ENCODE assay signal across 21 cellular contexts in genomic region chr12:57943438-57944080, GRCh38. TPM values are rescaled to one million over a fixed set of nuclear protein-coding genes. Genes with fewer than 3 reads are reported as not detected.
A peak's percentile ranks its signal among the peaks of the same experiment; 100 is the strongest.
DNase-seq lines count a peak whose midpoint lies in the region; ATAC-seq and TF ChIP-seq lines count a peak whose summit lies in the region.
"Had no signal": no experiment of that assay in that cellular context is flagged by ENCODE, and none has a peak within 500 bp of the region (broad histone marks: within the 10 kb centered on the region; RNA-seq: fewer than 3 reads in every experiment).

No MANE protein-coding gene starts in this region.

- H2AFZ ChIP-seq in DND-41 (ENCODE audit: low read depth, low read length) (no peak overlapping the region), OCI-LY7 (ENCODE audit: low read length) (no peak overlapping the region)

- H4K20me1 ChIP-seq in DND-41 (ENCODE audit: insufficient read depth, low read length): no peaks in the 10 kb centered on the region
- H4K20me1 ChIP-seq in OCI-LY7 (ENCODE audit: insufficient read depth, low read length): no peaks in the 10 kb centered on the region

- DNase-seq in T-helper 2 cell treated with Interferon-gamma antibody and Interleukin-4, amounts not matched to agents 5 μg/mL and 100 μg/mL, for 36 hours (ENCODE audit: low spot score): no peak
- DNase-seq in T-helper 2 cell (no peak), DND-41 (no peak), OCI-LY7 (ENCODE audit: low spot score) (peak; percentile 8), iPS-NIHi7 (ENCODE audit: extremely low spot score) (no peak), DMS53 (lab: John Stamatoyannopoulos, UW) (no peak), testis (no peak)
- DNase-seq in naive thymus-derived CD4-positive, alpha-beta T cell: no peak
- DNase-seq: COR-L47, DMS153, H9, KBM-7, NCI-H1092, NCI-H146, NCI-H2081, NCI-H510A, NCI-H774, Peyer's patch had no signal

- H3K9me2 ChIP-seq in OCI-LY7 (ENCODE audit: insufficient read depth, low read length): no peaks in the 10 kb centered on the region

- no peak for TF ChIP-seq POLR2A in testis (IDR thresholded peaks at IDR 0.05)

- H3K36me3 ChIP-seq in DND-41 (ENCODE audit: insufficient read depth, low read length): peaks cover 10% of the 10 kb centered on the region
- H3K36me3 ChIP-seq in OCI-LY7 (ENCODE audit: insufficient read depth, low read length): peaks cover 14% of the 10 kb centered on the region; the same call in 1 of the 2 replicates
- peaks cover 0 to 5% (median 0%) of the 10 kb centered on the region in 3 experiments for H3K36me3 ChIP-seq in naive thymus-derived CD4-positive, alpha-beta T cell (ENCODE audit: control insufficient read depth in 2 of 3, insufficient read depth in 3 of 3, low read length in 3 of 3)
- no peaks in the 10 kb centered on the region for H3K36me3 ChIP-seq in testis (ENCODE audit: low read depth, missing control alignments)

- H3K4me3 ChIP-seq in DND-41 (ENCODE audit: low read depth in 1 of 2, low read length in 2 of 2): peak overlapping the region in 1 of 2 experiments; percentile 22; a peak in 1 of 4 replicates
- peak overlapping the region; percentile 6 for H3K4me3 ChIP-seq in OCI-LY7 (ENCODE audit: low read depth, low read length, poor library complexity, severe bottlenecking)
- no peak overlapping the region for H3K4me3 ChIP-seq in naive thymus-derived CD4-positive, alpha-beta T cell (ENCODE audit: low read length)
- H3K4me3 ChIP-seq in testis: no peak overlapping the region
- H3K4me3 ChIP-seq: Peyer's patch had no signal

- H3K4me2 ChIP-seq in DND-41 (ENCODE audit: insufficient read depth, low read length): peak overlapping the region; percentile 7; the same call in 1 of the 2 replicates
- peak overlapping the region; percentile 97 for H3K4me2 ChIP-seq in OCI-LY7 (ENCODE audit: low read length)

- H3K27ac ChIP-seq in DND-41 (ENCODE audit: low read length) (no peak overlapping the region), OCI-LY7 (ENCODE audit: low read depth, low read length, poor library complexity, severe bottlenecking) (no peak overlapping the region), testis (no peak overlapping the region)
- H3K27ac ChIP-seq in naive thymus-derived CD4-positive, alpha-beta T cell (ENCODE audit: low read depth, low read length): no peak overlapping the region
- H3K27ac ChIP-seq: 22Rv1, Peyer's patch had no signal

- peaks cover 2% of the 10 kb centered on the region for H3K36me3 Mint-ChIP-seq in T-helper 2 cell treated with Interferon-gamma antibody and Interleukin-4, amounts not matched to agents 5 μg/mL and 100 μg/mL, for 36 hours (ENCODE audit: low read depth)
- H3K36me3 Mint-ChIP-seq in naive thymus-derived CD4-positive, alpha-beta T cell: peaks cover 4 to 16% (median 9%) of the 10 kb centered on the region in 5 donors

- H3K27ac Mint-ChIP-seq in T-helper 2 cell treated with Interferon-gamma antibody and Interleukin-4, amounts not matched to agents 5 μg/mL and 100 μg/mL, for 36 hours: no peak overlapping the region
- H3K27ac Mint-ChIP-seq in naive thymus-derived CD4-positive, alpha-beta T cell: peak overlapping the region in 5 of 9 donors; percentile 38 to 74 (median 50)
- H3K27ac Mint-ChIP-seq: B cell had no signal

- intact Hi-C loops in OCI-LY7 (cut with micrococcal nuclease; ENCODE audit: unreplicated experiment) (no loop called here), testis (cut with DNase I; ENCODE audit: low total_unique reads) (no loop called here)
- intact Hi-C loops in naive thymus-derived CD4-positive, alpha-beta T cell (cut with micrococcal nuclease): loop anchor here (5.0 kb wide), 1 partner anchor 251 kb away; the partner anchor contains the start of gene OS9 (in 2 of the 2)

- H3K9me3 Mint-ChIP-seq in T-helper 2 cell treated with Interferon-gamma antibody and Interleukin-4, amounts not matched to agents 5 μg/mL and 100 μg/mL, for 36 hours: no peaks in the 10 kb centered on the region
- H3K9me3 Mint-ChIP-seq in naive thymus-derived CD4-positive, alpha-beta T cell: peaks cover 0 to 4% (median 0%) of the 10 kb centered on the region in 11 donors
- H3K9me3 Mint-ChIP-seq: H9 had no signal

- WGBS in testis, 2 donors: 91 to 97% methylated on average over 2 of the region's 2 CpGs

- H3K79me2 ChIP-seq in DND-41 (ENCODE audit: insufficient read depth, low read length): peaks cover 18% of the 10 kb centered on the region
- H3K79me2 ChIP-seq in OCI-LY7 (ENCODE audit: insufficient read depth, low read depth, low read length): peaks cover 6% of the 10 kb centered on the region; the same call in 1 of the 2 replicates

- no peaks in the 10 kb centered on the region for H3K27me3 ChIP-seq in DND-41 (ENCODE audit: insufficient read depth, low read length, poor library complexity)
- no peaks in the 10 kb centered on the region for H3K27me3 ChIP-seq in naive thymus-derived CD4-positive, alpha-beta T cell (ENCODE audit: control insufficient read depth in 2 of 2, insufficient read depth in 2 of 2, low read length in 2 of 2)
- no peaks in the 10 kb centered on the region for H3K27me3 ChIP-seq in testis
- H3K27me3 ChIP-seq: Peyer's patch had no signal

- TF ChIP-seq CTCF in DND-41 (IDR thresholded peaks at IDR 0.05; ENCODE audit: borderline replicate concordance, extremely low read depth, low read length, poor library complexity, severe bottlenecking) (no peak), OCI-LY7 (conservative IDR thresholded peaks at IDR 0.05; ENCODE audit: low read length) (no peak), testis (IDR thresholded peaks at IDR 0.05) (no peak)

- no peaks in the 10 kb centered on the region for H3K9me3 ChIP-seq in DND-41 (ENCODE audit: insufficient read depth, low read length, severe bottlenecking)
- no peaks in the 10 kb centered on the region for H3K9me3 ChIP-seq in OCI-LY7 (ENCODE audit: low read length)
- no peaks in the 10 kb centered on the region for H3K9me3 ChIP-seq in naive thymus-derived CD4-positive, alpha-beta T cell (ENCODE audit: control insufficient read depth in 2 of 3, low read length in 3 of 3)
- H3K9me3 ChIP-seq in testis: no peaks in the 10 kb centered on the region
- H3K9me3 ChIP-seq: Peyer's patch had no signal

- peaks cover 36% of the 10 kb centered on the region for H3K4me1 Mint-ChIP-seq in T-helper 2 cell treated with Interferon-gamma antibody and Interleukin-4, amounts not matched to agents 5 μg/mL and 100 μg/mL, for 36 hours (ENCODE audit: low read depth)
- peaks cover 24 to 47% (median 41%) of the 10 kb centered on the region in 7 donors for H3K4me1 Mint-ChIP-seq in naive thymus-derived CD4-positive, alpha-beta T cell

- BruUV-seq in OCI-LY7 (replicated peaks; lab: Mats Ljungman, UMichigan): no TSS peak

- CTCF ChIA-PET in OCI-LY7 (lab: Charles Lee; ENCODE audit: unreplicated experiment): no interaction called here
- CTCF ChIA-PET in naive thymus-derived CD4-positive, alpha-beta T cell (lab: Charles Lee): no interaction called here

- H3K27me3 Mint-ChIP-seq in T-helper 2 cell treated with Interferon-gamma antibody and Interleukin-4, amounts not matched to agents 5 μg/mL and 100 μg/mL, for 36 hours (ENCODE audit: low read depth): no peaks in the 10 kb centered on the region
- H3K27me3 Mint-ChIP-seq in naive thymus-derived CD4-positive, alpha-beta T cell: no peaks in the 10 kb centered on the region
- H3K27me3 Mint-ChIP-seq: B cell had no signal

- no peak for ATAC-seq in DND-41 (ENCODE audit: insufficient read depth, low read depth)
- no peak for ATAC-seq in naive thymus-derived CD4-positive, alpha-beta T cell
- ATAC-seq: Right ventricle myocardium inferior had no signal

- peaks cover 47% of the 10 kb centered on the region for H3K4me1 ChIP-seq in DND-41 (ENCODE audit: insufficient read depth, low read length)
- H3K4me1 ChIP-seq in OCI-LY7 (ENCODE audit: insufficient read depth, low read length, poor library complexity, severe bottlenecking): peaks cover 33% of the 10 kb centered on the region
- peaks cover 16 to 23% of the 10 kb centered on the region in 2 donors for H3K4me1 ChIP-seq in naive thymus-derived CD4-positive, alpha-beta T cell (ENCODE audit: control insufficient read depth in 2 of 2, insufficient read depth in 2 of 2, low read length in 2 of 2)
- H3K4me1 ChIP-seq in testis: peaks cover 5% of the 10 kb centered on the region

- peak overlapping the region; percentile 95 for H3K4me3 Mint-ChIP-seq in T-helper 2 cell treated with Interferon-gamma antibody and Interleukin-4, amounts not matched to agents 5 μg/mL and 100 μg/mL, for 36 hours
- peak overlapping the region in 2 of 10 donors; percentile 25 to 93 for H3K4me3 Mint-ChIP-seq in naive thymus-derived CD4-positive, alpha-beta T cell

- POLR2A ChIA-PET in OCI-LY7 (lab: Charles Lee): interaction anchor here (0.7 to 0.9 kb wide), 2 partner anchors 9 to 642 kb away, joined by 3 to 5 read pairs; no protein-coding TSS in a partner anchor
- POLR2A ChIA-PET in naive thymus-derived CD4-positive, alpha-beta T cell (lab: Charles Lee): interaction anchor here (0.5 kb wide), 1 partner anchor 1258 kb away, joined by 3 read pairs; no protein-coding TSS in a partner anchor

- H3K9ac ChIP-seq in DND-41 (ENCODE audit: low read depth, low read length): no peak overlapping the region

RNA-seq across cellular contexts. Expression of gene ATP23, which starts 2.2 kb away (rescaled TPM):
- total RNA-seq in OCI-LY7 (2014; rRNA removed; shearing (Covaris generic)): 42.9 and 51.3 TPM in 2 replicates
- total RNA-seq in OCI-LY7 (2022) (27.5 and 31.7 TPM in 2 replicates), testis (10 to 100 TPM; 53.1 to 76.6 TPM)
- total RNA-seq in naive thymus-derived CD4-positive, alpha-beta T cell: 10 to 100 TPM in 1 of 5 experiments, 1 to 10 TPM in 4; 7.2 to 12.3 (median 8.2) TPM
- polyA plus RNA-seq in naive thymus-derived CD4-positive, alpha-beta T cell: 10 to 100 TPM; 30.1 to 31.1 TPM
- 102 TPM for polyA plus RNA-seq in testis (ENCODE audit: insufficient read depth, low read depth, low replicate concordance)

Comparison
In these comparisons a context has a peak if more than half of its experiments do, and no peak if none do; other contexts are left out.
1. intact Hi-C loops: an anchor here in naive thymus-derived CD4-positive, alpha-beta T cell (5.0 kb wide); none called in OCI-LY7 and testis.